Comparison of ENCODE assay signal across 16 cellular contexts in the genomic region with DNA sequence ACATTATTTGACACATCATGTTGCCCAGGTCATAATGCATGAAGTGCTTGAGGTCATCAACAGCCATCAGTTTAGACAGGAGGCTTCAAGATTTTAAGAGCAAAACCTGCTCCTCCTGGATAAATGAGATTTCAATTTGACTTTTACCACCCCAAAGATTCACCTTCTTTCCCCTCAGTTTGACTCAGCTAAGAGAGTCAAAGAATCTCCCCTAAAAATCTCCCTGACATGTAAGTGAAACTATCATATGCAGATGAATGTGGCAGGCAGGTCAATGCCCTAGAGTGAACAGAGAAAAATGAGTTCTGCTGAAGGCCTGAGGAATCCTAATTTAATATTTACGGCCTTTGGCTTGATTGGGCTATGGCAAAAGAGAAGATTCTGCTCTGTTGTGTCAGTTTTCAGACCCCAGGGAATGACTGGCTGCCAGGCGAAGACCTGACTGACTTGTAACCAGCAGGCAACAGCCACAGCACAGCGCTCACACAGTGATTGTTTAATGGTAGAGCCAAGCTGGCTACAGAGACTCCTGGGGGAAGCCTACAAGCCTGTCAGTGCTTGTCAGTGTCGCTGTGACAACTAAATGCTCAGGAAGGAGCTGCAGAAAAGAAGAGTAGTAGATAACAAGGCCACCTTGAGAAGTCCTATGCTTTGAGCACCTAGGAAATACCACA.
DNase-seq lines count a peak whose midpoint lies in the region; ATAC-seq and TF ChIP-seq lines count a peak whose summit lies in the region.
"Had no signal": no experiment of that assay in that cellular context is flagged by ENCODE, and none has a peak within 500 bp of the region (broad histone marks: within the 10 kb centered on the region; RNA-seq: fewer than 3 reads in every experiment).

No MANE protein-coding gene starts in this region.

- H3K27me3 ChIP-seq in endodermal cell (ENCODE audit: control insufficient read depth, insufficient read depth, low read length, poor library complexity, severe bottlenecking) (no peaks in the 10 kb centered on the region), trophoblast cell (ENCODE audit: insufficient read depth, low read length) (no peaks in the 10 kb centered on the region)
- H3K27me3 ChIP-seq: SJSA1 had no signal

- TF ChIP-seq CTCF in endodermal cell (conservative IDR thresholded peaks at IDR 0.05) (no peak), coronary artery (IDR thresholded peaks at IDR 0.05) (no peak)

- no peak overlapping the region for H2BK12ac ChIP-seq in trophoblast cell (ENCODE audit: low read length)

- no peak overlapping the region for H3K27ac Mint-ChIP-seq in endodermal cell
- H3K27ac Mint-ChIP-seq: CD8-positive, alpha-beta T cell had no signal

- no peaks in the 10 kb centered on the region for H3K27me3 Mint-ChIP-seq in endodermal cell (ENCODE audit: insufficient read depth)

- H2BK5ac ChIP-seq in trophoblast cell (ENCODE audit: low read depth, low read length, poor library complexity) = no peak overlapping the region

- 67 to 82% methylated on average over 4 of the region's 4 CpGs for WGBS in endodermal cell (ENCODE audit: insufficient coverage in 1 of 2, insufficient read length in 1 of 2), 2 experiments
- WGBS in trophoblast cell (ENCODE audit: extremely low coverage, insufficient coverage, insufficient read length) = no CpG with 5 or more reads among the region's 4 CpGs

- H3K4me1 ChIP-seq in endodermal cell (ENCODE audit: control insufficient read depth, insufficient read depth, low read length) (no peaks in the 10 kb centered on the region), trophoblast cell (ENCODE audit: control insufficient read depth in 1 of 2, insufficient read depth in 2 of 2, low read length in 2 of 2) (no peaks in the 10 kb centered on the region)

- no peak overlapping the region for H3K4ac ChIP-seq in trophoblast cell (ENCODE audit: low read depth, low read length)

- H3K4me1 Mint-ChIP-seq in endodermal cell = peaks cover 5% of the 10 kb centered on the region

- H2AK5ac ChIP-seq in trophoblast cell (ENCODE audit: low read length) = no peak overlapping the region

- H3K9ac ChIP-seq in endodermal cell (ENCODE audit: extremely low read depth, low read length, poor library complexity, severe bottlenecking) (no peak overlapping the region), trophoblast cell (ENCODE audit: low read length) (no peak overlapping the region)

- H3K9me3 Mint-ChIP-seq in endodermal cell = no peaks in the 10 kb centered on the region

- no peak overlapping the region for H2BK120ac ChIP-seq in trophoblast cell (ENCODE audit: insufficient read depth, low read length, poor library complexity)

- H2AFZ ChIP-seq in trophoblast cell (ENCODE audit: insufficient read depth, low read length, poor library complexity) = no peak overlapping the region

- H4K8ac ChIP-seq in trophoblast cell (ENCODE audit: low read depth, low read length) = peak overlapping the region; percentile 28

- ATAC-seq in GM21717 (IDR thresholded peaks at IDR 0.05; ENCODE audit: unreplicated experiment) (peak; percentile 73), HG02852 (IDR thresholded peaks at IDR 0.05; ENCODE audit: unreplicated experiment) (peak; percentile 65)
- ATAC-seq: CD8-positive, alpha-beta T cell; PC-3 had no signal

- H3K27ac ChIP-seq in endodermal cell (ENCODE audit: low read depth, low read length) (no peak overlapping the region), trophoblast cell (ENCODE audit: low read depth, low read length) (no peak overlapping the region), coronary artery (no peak overlapping the region)
- H3K27ac ChIP-seq: HL-60, SJSA1 had no signal

- H4K12ac ChIP-seq in trophoblast cell (ENCODE audit: low read depth, low read length) = no peak overlapping the region

- DNase-seq in endodermal cell (peak; percentile 66), trophoblast cell (no peak), ACHN (no peak), coronary artery (ENCODE audit: low spot score) (no peak)
- DNase-seq in stimulated activated naive CD4-positive, alpha-beta T cell (lab: John Stamatoyannopoulos, UW) = no peak
- DNase-seq: CD8-positive, alpha-beta T cell; GF-D8; H7; NCI-H1694; NCI-H510A; NK-92 treated with Interleukin-12 subunit alpha and Interleukin-12 subunit beta, amount 100 ng/mL, for 24 hours; PC-3 had no signal

- H3K9me3 ChIP-seq in endodermal cell (ENCODE audit: control insufficient read depth, low read length) (no peaks in the 10 kb centered on the region), trophoblast cell (ENCODE audit: insufficient read depth, low read depth, low read length) (no peaks in the 10 kb centered on the region)

- H3K79me1 ChIP-seq in trophoblast cell (ENCODE audit: low read length) = no peaks in the 10 kb centered on the region

- in situ Hi-C loops in ACHN (cut with HindIII; ENCODE audit: low pct_ligation_motif_present, low pct_unique_long_range_greater_than_20kb, low sequenced_read_pairs) = no loop called here

- H3K4me3 ChIP-seq in endodermal cell (ENCODE audit: low read length) = no peak overlapping the region
- no peak overlapping the region for H3K4me3 ChIP-seq in trophoblast cell (ENCODE audit: low read depth, low read length)
- no peak overlapping the region for H3K4me3 ChIP-seq in coronary artery
- H3K4me3 ChIP-seq: SJSA1 had no signal

- no peak overlapping the region for H3K4me2 ChIP-seq in trophoblast cell (ENCODE audit: low read length)

- no peak overlapping the region for H4K91ac ChIP-seq in trophoblast cell (ENCODE audit: low read depth, low read length)

- no peak overlapping the region for H3K4me3 Mint-ChIP-seq in endodermal cell
- H3K4me3 Mint-ChIP-seq: CD8-positive, alpha-beta T cell had no signal

- H3K79me2 ChIP-seq in trophoblast cell (ENCODE audit: control insufficient read depth, insufficient read depth, low read length, poor library complexity) = no peaks in the 10 kb centered on the region

- H3K36me3 ChIP-seq in endodermal cell (ENCODE audit: control insufficient read depth, insufficient read depth, low read length) (no peaks in the 10 kb centered on the region), trophoblast cell (ENCODE audit: control insufficient read depth in 1 of 2, insufficient read depth in 2 of 2, low read length in 2 of 2) (no peaks in the 10 kb centered on the region)
- H3K36me3 ChIP-seq: SJSA1 had no signal

- no peaks in the 10 kb centered on the region for H3K36me3 Mint-ChIP-seq in endodermal cell (ENCODE audit: low read depth)
- H3K36me3 Mint-ChIP-seq: CD8-positive, alpha-beta T cell had no signal

- H3K18ac ChIP-seq in trophoblast cell (ENCODE audit: low read length) = no peak overlapping the region

- no peak overlapping the region for H3K23ac ChIP-seq in trophoblast cell (ENCODE audit: low read length)

- H3K14ac ChIP-seq in trophoblast cell (ENCODE audit: low read length) = no peak overlapping the region
